Comparison of ENCODE assay signal across 2 cellular contexts in the genomic region with DNA sequence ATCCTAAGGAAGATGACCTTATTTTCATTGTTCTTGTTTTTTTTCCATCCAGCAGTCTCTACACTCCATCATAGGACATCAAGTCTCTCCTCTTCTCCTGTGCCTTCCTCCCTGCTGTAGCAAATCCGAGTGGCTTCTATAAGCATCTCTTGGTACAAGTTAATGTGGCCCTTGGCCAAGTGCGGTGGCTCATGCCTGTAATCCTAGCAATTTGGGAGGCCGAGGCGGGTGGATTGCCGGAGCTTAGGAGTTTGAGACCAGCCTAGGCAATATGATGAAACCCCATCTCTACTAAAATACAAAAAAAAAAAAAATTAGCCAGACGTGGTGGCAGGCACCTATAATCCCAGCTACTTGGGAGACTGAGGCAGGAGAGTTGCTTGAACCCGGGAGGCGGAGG. TPM values are rescaled to one million over a fixed set of nuclear protein-coding genes. Genes with fewer than 3 reads are reported as not detected.
"Had no signal": no experiment of that assay in that cellular context is flagged by ENCODE, and none has a peak within 500 bp of the region (broad histone marks: within the 10 kb centered on the region; RNA-seq: fewer than 3 reads in every experiment).

No MANE protein-coding gene starts in this region.

RNA-seq across cellular contexts. Expression of a gene that starts 59.0 kb away (rescaled TPM):
- total RNA-seq: aorta, body of pancreas had no signal
- polyA plus RNA-seq: aorta had no signal
